In the genomic region with DNA sequence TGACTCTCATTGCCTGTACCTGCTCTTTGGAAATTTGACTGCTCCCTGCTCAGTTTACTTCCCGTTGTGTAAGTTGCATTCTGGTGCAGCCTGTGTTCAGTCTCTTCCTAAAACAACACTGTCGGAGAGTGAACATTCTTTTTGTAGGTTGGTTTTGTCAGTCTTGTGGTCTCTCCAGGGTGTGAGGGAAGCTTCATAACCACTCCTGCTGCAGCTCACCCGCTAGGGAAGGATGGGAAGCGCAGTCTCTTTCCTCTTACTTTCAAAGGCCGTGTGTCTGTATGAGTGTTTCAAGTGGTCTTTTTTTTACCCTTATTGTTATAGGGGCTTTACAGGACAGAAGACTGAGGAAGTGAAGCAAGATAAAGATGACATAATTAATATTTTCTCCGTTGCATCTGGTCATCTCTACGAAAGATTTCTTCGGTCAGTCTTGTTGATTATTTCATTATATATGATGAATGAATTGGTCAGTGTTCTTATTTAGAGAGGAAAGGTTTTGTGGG, we compare ENCODE assay signal across 26 cellular contexts.
DNase-seq lines count a peak whose midpoint lies in the region; ATAC-seq, FAIRE-seq and TF ChIP-seq lines count a peak whose summit lies in the region.
"Had no signal": no experiment of that assay in that cellular context is flagged by ENCODE, and none has a peak within 500 bp of the region (broad histone marks: within the 10 kb centered on the region; RNA-seq: fewer than 3 reads in every experiment).

No MANE protein-coding gene starts in this region.

- H3K4me1 ChIP-seq in HepG2 (ENCODE audit: insufficient read depth, low read length) (peaks cover 56% of the 10 kb centered on the region), right lobe of liver (peaks cover 0 to 4% (median 0%) of the 10 kb centered on the region in 4 donors), neutrophil (ENCODE audit: control insufficient read depth in 1 of 2, insufficient read depth in 1 of 2, low read depth in 1 of 2, low read length in 1 of 2) (peaks cover 23 to 35% of the 10 kb centered on the region in 2 experiments), transverse colon (no peaks in the 10 kb centered on the region)
- H3K4me1 ChIP-seq: A549 had no signal

- peak overlapping the region; percentile 82 for H3K9ac ChIP-seq in HepG2 (ENCODE audit: insufficient read depth, low read depth, low read length)
- H3K9ac ChIP-seq: GM23248 had no signal

- no peak for TF ChIP-seq RAD21 in HepG2 (CRISPR knock-in tag; IDR thresholded peaks at IDR 0.05)

- H3K27ac ChIP-seq in HepG2 (ENCODE audit: extremely low read length, insufficient read depth, low read length) (peak overlapping the region; percentile 93), right lobe of liver (peak overlapping the region in 1 of 3 donors; percentile 56), neutrophil (peak overlapping the region; percentile 75), transverse colon (peak overlapping the region in 3 of 4 donors; percentile 39 to 63 (median 46))
- H3K27ac ChIP-seq: A549; BLaER1 treated with 17β-estradiol and CSF1 and Interleukin-3, amounts not matched to agents 10 nM and 100 nM; GM23248; SK-N-MC had no signal

- no peak overlapping the region; a peak in 1 of 6 replicates for H3K4me3 ChIP-seq in HepG2 (replicated peaks in 1 of 3; ENCODE audit: insufficient read depth in 1 of 3, low read depth in 2 of 3, low read length in 3 of 3)
- H3K4me3 ChIP-seq in right lobe of liver = no peak overlapping the region
- no peak overlapping the region for H3K4me3 ChIP-seq in neutrophil (ENCODE audit: low read depth in 1 of 2, low read length in 1 of 2)
- no peak overlapping the region for H3K4me3 ChIP-seq in transverse colon
- H3K4me3 ChIP-seq: A549; BLaER1 treated with 17β-estradiol and CSF1 and Interleukin-3, amounts not matched to agents 10 nM and 100 nM; GM23248; MG63; SK-N-MC had no signal

- DNase-seq in HepG2 (ENCODE audit: low spot score) (peak; percentile 64), right lobe of liver (no peak), amniotic epithelial cell (ENCODE audit: low read depth) (peak; percentile 79), transverse colon (no peak), amygdala (lab: John Stamatoyannopoulos, UW) (no peak), globus pallidus (ENCODE audit: low spot score) (no peak)
- DNase-seq: AML-193; CD4-positive, alpha-beta memory T cell; COR-L47; DMS53; GM23248; H9; KG1; MG63; NCI-H2029; NCI-H446; NCI-H524 treated with DMSO at 0.1 percent for 48 hours; NCI-H774; SIG-M5 had no signal

- POLR2A ChIA-PET in HepG2 (lab: Yijun Ruan, JAX) = interaction anchor here (0.9 to 2.2 kb wide), 11 partner anchors 8 to 138 kb away, joined by 3 to 27 read pairs (median 5); a partner anchor contains a TSS

- no peaks in the 10 kb centered on the region for H3K27me3 ChIP-seq in HepG2 (ENCODE audit: control insufficient read depth in 1 of 2, insufficient read depth in 2 of 2, low read length in 2 of 2)
- no peaks in the 10 kb centered on the region for H3K27me3 ChIP-seq in right lobe of liver
- H3K27me3 ChIP-seq in neutrophil = no peaks in the 10 kb centered on the region
- H3K27me3 ChIP-seq in transverse colon = no peaks in the 10 kb centered on the region
- H3K27me3 ChIP-seq: BLaER1 treated with 17β-estradiol and CSF1 and Interleukin-3, amounts not matched to agents 10 nM and 100 nM; MG63 had no signal

- peak overlapping the region; percentile 69 for H3K4me2 ChIP-seq in HepG2 (ENCODE audit: low read depth, low read length)
- H3K4me2 ChIP-seq: A549; BLaER1 treated with 17β-estradiol and CSF1 and Interleukin-3, amounts not matched to agents 10 nM and 100 nM had no signal

- ATAC-seq in HepG2 (peak; percentile 24), right lobe of liver (no peak), GM18861 (IDR thresholded peaks at IDR 0.05; ENCODE audit: unreplicated experiment) (no peak)

- no peaks in the 10 kb centered on the region for H4K20me1 ChIP-seq in HepG2 (ENCODE audit: insufficient read depth, low read length)
- H4K20me1 ChIP-seq: BLaER1 treated with 17β-estradiol and CSF1 and Interleukin-3, amounts not matched to agents 10 nM and 100 nM had no signal

- intact Hi-C loops in HepG2 (cut with micrococcal nuclease; ENCODE audit: unreplicated experiment) = loop anchor here (1.0 kb wide), 3 partner anchors 8 to 131 kb away; no protein-coding TSS in a partner anchor
- intact Hi-C loops in right lobe of liver (cut with DNase I) = no loop called here
- intact Hi-C loops in transverse colon (cut with DNase I; ENCODE audit: low total_unique reads) = loop anchor here (5.0 to 10.0 kb wide), 2 partner anchors 54 to 137 kb away; a partner anchor contains a TSS

- TF ChIP-seq POLR2A in HepG2 (IDR thresholded peaks at IDR 0.05; ENCODE audit: insufficient read depth in 1 of 2, low read depth in 2 of 2, low read length in 2 of 2) (no peak; a peak in 1 of 4 replicates), right lobe of liver (IDR thresholded peaks at IDR 0.05) (no peak), transverse colon (IDR thresholded peaks at IDR 0.05) (no peak)

- H3K9me3 ChIP-seq in HepG2 (ENCODE audit: low read length) = no peaks in the 10 kb centered on the region
- H3K9me3 ChIP-seq in right lobe of liver = no peaks in the 10 kb centered on the region
- no peaks in the 10 kb centered on the region for H3K9me3 ChIP-seq in neutrophil
- H3K9me3 ChIP-seq in transverse colon = no peaks in the 10 kb centered on the region
- H3K9me3 ChIP-seq: A549; BLaER1 treated with 17β-estradiol and CSF1 and Interleukin-3, amounts not matched to agents 10 nM and 100 nM; MG63 had no signal

- TSS peak; percentile 99 for BruUV-seq in HepG2 (replicated peaks; lab: Mats Ljungman, UMichigan)

- TF ChIP-seq EP300 in HepG2 (IDR thresholded peaks at IDR 0.05; ENCODE audit: low read depth in 2 of 2, low read length in 2 of 2) (no peak), HepG2 (CRISPR knock-in tag; IDR thresholded peaks at IDR 0.05; ENCODE audit: borderline replicate concordance) (no peak), transverse colon (IDR thresholded peaks at IDR 0.05; ENCODE audit: low read depth) (no peak)

- TF ChIP-seq CTCF in HepG2 (CRISPR knock-in tag; IDR thresholded peaks at IDR 0.05) (no peak), right lobe of liver (IDR thresholded peaks at IDR 0.05) (no peak), neutrophil (IDR thresholded peaks at IDR 0.05) (no peak), transverse colon (IDR thresholded peaks at IDR 0.05) (no peak)

- CTCF ChIA-PET in HepG2 (lab: Yijun Ruan, JAX; ENCODE audit: low intra/inter-chr PET ratio, low total read pairs) = interaction anchor here (1.3 to 2.8 kb wide), 3 partner anchors 17 to 129 kb away, joined by 3 to 30 read pairs (median 5); no protein-coding TSS in a partner anchor

- H2AFZ ChIP-seq in HepG2 (ENCODE audit: low read length) = no peak overlapping the region
- H2AFZ ChIP-seq: GM23248 had no signal

- in situ Hi-C loops in HepG2 (cut with HindIII; ENCODE audit: extremely low pct_ligation_motif_present, low pct_unique_long_range_greater_than_20kb) = loop anchor here (10.0 kb wide), 1 partner anchor 57 kb away; no protein-coding TSS in a partner anchor
- in situ Hi-C loops in transverse colon (cut with MboI; ENCODE audit: low pct_ligation_motif_present in 1 of 4, low pct_unique_long_range_greater_than_20kb in 1 of 4, low sequenced_read_pairs in 3 of 4) = loop anchor here in 1 of 4 donors (10.0 kb wide), 1 partner anchor 57 kb away; no protein-coding TSS in a partner anchor

- H3K79me2 ChIP-seq in HepG2 (ENCODE audit: insufficient read depth, low read length) = no peaks in the 10 kb centered on the region

- no peak for FAIRE-seq in HepG2 (lab: Jason Lieb, UNC)
- FAIRE-seq: A549, GM18507, RCC 7860 had no signal

- WGBS in HepG2 (ENCODE audit: low lambda C conversion rate) = 41% methylated on average over 8 of the region's 8 CpGs
- 62% methylated on average over 8 of the region's 8 CpGs for WGBS in right lobe of liver (ENCODE audit: insufficient coverage, low coverage, low lambda C conversion rate, missing lambda C conversion rate)
- WGBS in transverse colon (ENCODE audit: low coverage in 1 of 2), 2 donors = 79 to 80% methylated on average over 5 to 8 of the region's 8 CpGs

- H3K36me3 ChIP-seq in HepG2 (replicated peaks in 1 of 2; ENCODE audit: control insufficient read depth in 1 of 2, insufficient read depth in 2 of 2, low read length in 2 of 2) = peaks cover 27 to 84% of the 10 kb centered on the region in 2 experiments
- peaks cover 0 to 75% (median 29%) of the 10 kb centered on the region in 4 donors for H3K36me3 ChIP-seq in right lobe of liver
- H3K36me3 ChIP-seq in neutrophil = peaks cover 72% of the 10 kb centered on the region
- H3K36me3 ChIP-seq in transverse colon = peaks cover 0 to 51% (median 23%) of the 10 kb centered on the region in 4 donors

TF ChIP-seq in HepG2, 621 proteins besides CTCF, POLR2A, EP300 and RAD21 (continues in another document):
- TF ChIP-seq FOXM1 (CRISPR knock-in tag; IDR thresholded peaks at IDR 0.05) (no peak), PAWR (CRISPR knock-in tag; IDR thresholded peaks at IDR 0.05; ENCODE audit: borderline replicate concordance) (0 out of 2 replicates have a peak, but pooled peaks have one; percentile 43), ZNF790 (CRISPR knock-in tag; IDR thresholded peaks at IDR 0.05; ENCODE audit: borderline replicate concordance) (peak; percentile 49; the same call in 1 of the 2 replicates), NR2C2 (CRISPR knock-in tag; IDR thresholded peaks at IDR 0.05; ENCODE audit: borderline replicate concordance) (0 out of 2 replicates have a peak, but pooled peaks have one; percentile 13), HDAC6 (IDR thresholded peaks at IDR 0.05; ENCODE audit: low read depth, low read length) (0 out of 2 replicates have a peak, but pooled peaks have one; percentile 27), ZC3H13 (CRISPR knock-in tag; IDR thresholded peaks at IDR 0.05) (peak; percentile 56; the same call in 1 of the 2 replicates), NONO (IDR thresholded peaks at IDR 0.05) (no peak), NONO (CRISPR knock-in tag; conservative IDR thresholded peaks at IDR 0.05) (0 out of 2 replicates have a peak, but pooled peaks have one; percentile 20), POLR2AphosphoS5 (IDR thresholded peaks at IDR 0.05; ENCODE audit: low read depth, low read length) (0 out of 2 replicates have a peak, but pooled peaks have one; percentile 16), GTF3A (CRISPR knock-in tag; conservative IDR thresholded peaks at IDR 0.05) (peak; percentile 79; the same call in 1 of the 2 replicates)
- TF ChIP-seq, protein P1, sequence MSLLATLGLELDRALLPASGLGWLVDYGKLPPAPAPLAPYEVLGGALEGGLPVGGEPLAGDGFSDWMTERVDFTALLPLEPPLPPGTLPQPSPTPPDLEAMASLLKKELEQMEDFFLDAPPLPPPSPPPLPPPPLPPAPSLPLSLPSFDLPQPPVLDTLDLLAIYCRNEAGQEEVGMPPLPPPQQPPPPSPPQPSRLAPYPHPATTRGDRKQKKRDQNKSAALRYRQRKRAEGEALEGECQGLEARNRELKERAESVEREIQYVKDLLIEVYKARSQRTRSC (CRISPR knock-in tag; IDR thresholded peaks at IDR 0.05; ENCODE audit: low read depth) = no peak; the same call in 1 of the 2 replicates

Comparison
In these comparisons a context has a peak if more than half of its experiments do, and no peak if none do; other contexts are left out.
1. DNase-seq: peak in HepG2 (single experiment) and amniotic epithelial cell (single experiment); none in right lobe of liver (0 of 3), transverse colon (single experiment), amygdala (0 of 56) and globus pallidus (single experiment).
2. intact Hi-C loops: an anchor here in HepG2 (1.0 kb wide) and transverse colon (5.0 to 10.0 kb wide); none called in right lobe of liver.